ENCODE assay signal across 23 cellular contexts in the genomic region with DNA sequence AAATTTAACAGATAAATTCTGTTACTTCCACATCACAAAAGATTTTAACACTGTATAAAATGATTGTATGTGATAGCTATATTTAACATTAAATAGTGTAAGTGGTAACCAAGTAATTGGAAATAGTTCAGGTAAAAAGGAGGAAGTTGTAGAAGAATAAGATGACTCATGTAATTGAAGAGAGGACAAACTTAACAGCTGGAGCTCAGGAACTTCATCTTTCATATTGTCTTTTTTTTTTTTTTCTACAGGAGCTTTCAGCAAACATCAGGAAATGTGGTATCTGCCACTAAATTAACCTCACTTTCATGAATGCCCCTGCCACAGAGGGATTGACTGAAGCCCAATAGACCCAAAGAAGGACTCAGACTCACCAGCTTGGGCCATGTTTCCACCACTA.
DNase-seq lines count a peak whose midpoint lies in the region; TF ChIP-seq lines count a peak whose summit lies in the region.
"Had no signal": no experiment of that assay in that cellular context is flagged by ENCODE, and none has a peak within 500 bp of the region (broad histone marks: within the 10 kb centered on the region; RNA-seq: fewer than 3 reads in every experiment).

No MANE protein-coding gene starts in this region.

- H3K4me2 ChIP-seq in smooth muscle cell = no peak overlapping the region

- peak overlapping the region; percentile 41 for H3K4me3 Mint-ChIP-seq in MCF 10A (ENCODE audit: unreplicated experiment)
- H3K4me3 Mint-ChIP-seq in endothelial cell (ENCODE audit: unreplicated experiment) = no peak overlapping the region
- H3K4me3 Mint-ChIP-seq: naive thymus-derived CD8-positive, alpha-beta T cell had no signal

- TF ChIP-seq POLR2A in breast epithelium (IDR thresholded peaks at IDR 0.05) = no peak

- no peak for TF ChIP-seq CTCF in MCF 10A (IDR thresholded peaks at IDR 0.05; ENCODE audit: unreplicated experiment)
- TF ChIP-seq CTCF in breast epithelium (IDR thresholded peaks at IDR 0.05) = no peak
- TF ChIP-seq CTCF in smooth muscle cell (IDR thresholded peaks at IDR 0.05; ENCODE audit: borderline replicate concordance, insufficient read depth, poor library complexity, severe bottlenecking) = no peak
- no peak for TF ChIP-seq CTCF in endothelial cell (IDR thresholded peaks at IDR 0.05; ENCODE audit: unreplicated experiment)

- no peaks in the 10 kb centered on the region for H3K9me3 ChIP-seq in breast epithelium
- H3K9me3 ChIP-seq in adipocyte (ENCODE audit: control insufficient read depth, low read length) = no peaks in the 10 kb centered on the region
- H3K9me3 ChIP-seq in smooth muscle cell (replicated peaks; ENCODE audit: low read depth) = no peaks in the 10 kb centered on the region
- H3K9me3 ChIP-seq: BE2C, gastroesophageal sphincter, right lobe of liver, SJSA1 had no signal

- no peaks in the 10 kb centered on the region for H4K20me1 ChIP-seq in smooth muscle cell (ENCODE audit: low read depth)

- CTCF ChIA-PET in MCF 10A (lab: Yijun Ruan, JAX) = interaction anchor here (1.0 to 1.7 kb wide), 4 partner anchors 10 to 67 kb away, joined by 6 to 9 read pairs (median 6); no protein-coding TSS in a partner anchor

- H3K27me3 Mint-ChIP-seq in MCF 10A (ENCODE audit: insufficient read depth, unreplicated experiment) (no peaks in the 10 kb centered on the region), endothelial cell (ENCODE audit: unreplicated experiment) (no peaks in the 10 kb centered on the region)

- POLR2A ChIA-PET in MCF 10A (lab: Yijun Ruan, JAX) = interaction anchor here (0.8 kb wide), 1 partner anchor 9 kb away, joined by 3 read pairs; no protein-coding TSS in a partner anchor

- H3K9me3 Mint-ChIP-seq in MCF 10A (ENCODE audit: unreplicated experiment) = no peaks in the 10 kb centered on the region
- no peaks in the 10 kb centered on the region for H3K9me3 Mint-ChIP-seq in endothelial cell (ENCODE audit: unreplicated experiment)

- H3K9ac ChIP-seq in adipocyte (ENCODE audit: low read length) (peak overlapping the region; percentile 73), smooth muscle cell (ENCODE audit: low read depth) (no peak overlapping the region)

- H3K36me3 ChIP-seq in breast epithelium = no peaks in the 10 kb centered on the region
- H3K36me3 ChIP-seq in adipocyte (ENCODE audit: control insufficient read depth, insufficient read depth, low read length, severe bottlenecking) = no peaks in the 10 kb centered on the region
- no peaks in the 10 kb centered on the region for H3K36me3 ChIP-seq in smooth muscle cell (ENCODE audit: low read depth)
- H3K36me3 ChIP-seq: BE2C, gastroesophageal sphincter, right lobe of liver, SJSA1 had no signal

- DNase-seq in MCF 10A (ENCODE audit: unreplicated experiment) = no peak
- no peak for DNase-seq in breast epithelium (ENCODE audit: low spot score in 2 of 2)
- DNase-seq in NCI-H69 (lab: John Stamatoyannopoulos, UW) = peak; percentile 19
- DNase-seq in adipocyte (ENCODE audit: low read depth) = no peak
- DNase-seq in smooth muscle cell (lab: John Stamatoyannopoulos, UW; ENCODE audit: unreplicated experiment) = no peak
- DNase-seq in endothelial cell (ENCODE audit: low spot score) = no peak
- no peak for DNase-seq in NK-92 treated with Interleukin-12 subunit alpha and Interleukin-12 subunit beta, amount 100 ng/mL, for 24 hours (lab: John Stamatoyannopoulos, UW)
- DNase-seq in NCI-H1417 treated with DMSO at 0.1 percent for 48 hours (lab: John Stamatoyannopoulos, UW) = no peak
- DNase-seq: 8988T; activated CD4-positive, alpha-beta T cell treated with anti-CD3 and anti-CD28 coated beads, Interleukin-2, amount 50 U/mL, for 48 hours; activated T-cell treated with anti-CD3 and anti-CD28 coated beads for 4 hours; amniotic stem cell; BE2C; Calu3; dorsolateral prefrontal cortex; naive thymus-derived CD8-positive, alpha-beta T cell; NCI-H1105 treated with DMSO at 0.1 percent for 48 hours; NCI-H2107; NCI-H524; PC-3; right lobe of liver had no signal

- intact Hi-C loops in MCF 10A (cut with micrococcal nuclease) (no loop called here), breast epithelium (cut with DNase I; ENCODE audit: low total_unique reads) (no loop called here)

- no peaks in the 10 kb centered on the region for H3K36me3 Mint-ChIP-seq in MCF 10A (ENCODE audit: insufficient read depth, unreplicated experiment)
- no peaks in the 10 kb centered on the region for H3K36me3 Mint-ChIP-seq in endothelial cell (ENCODE audit: low read depth, unreplicated experiment)
- H3K36me3 Mint-ChIP-seq: naive thymus-derived CD8-positive, alpha-beta T cell had no signal

- H3K4me3 ChIP-seq in breast epithelium (no peak overlapping the region), adipocyte (ENCODE audit: low read length) (peak overlapping the region; percentile 71), smooth muscle cell (no peak overlapping the region)
- H3K4me3 ChIP-seq: dorsolateral prefrontal cortex, gastroesophageal sphincter, right lobe of liver, SJSA1 had no signal

- peaks cover 6% of the 10 kb centered on the region for H3K4me1 Mint-ChIP-seq in MCF 10A (ENCODE audit: insufficient read depth, unreplicated experiment)
- H3K4me1 Mint-ChIP-seq in endothelial cell (ENCODE audit: unreplicated experiment) = no peaks in the 10 kb centered on the region
- H3K4me1 Mint-ChIP-seq: naive thymus-derived CD8-positive, alpha-beta T cell had no signal

- H3K4me1 ChIP-seq in breast epithelium = no peaks in the 10 kb centered on the region
- H3K4me1 ChIP-seq in adipocyte (ENCODE audit: control insufficient read depth, insufficient read depth, low read length) = peaks cover 15% of the 10 kb centered on the region
- peaks cover 4% of the 10 kb centered on the region for H3K4me1 ChIP-seq in smooth muscle cell (ENCODE audit: low read depth)
- H3K4me1 ChIP-seq: BE2C, gastroesophageal sphincter, right lobe of liver, SJSA1 had no signal

- no TSS peak for BruUV-seq in MCF 10A (replicated peaks; lab: Mats Ljungman, UMichigan)

- H3K27ac Mint-ChIP-seq in MCF 10A (ENCODE audit: low read depth, unreplicated experiment) (peak overlapping the region; percentile 79), endothelial cell (ENCODE audit: unreplicated experiment) (no peak overlapping the region)
- H3K27ac Mint-ChIP-seq: naive thymus-derived CD8-positive, alpha-beta T cell had no signal

- no peaks in the 10 kb centered on the region for H3K27me3 ChIP-seq in breast epithelium
- no peaks in the 10 kb centered on the region for H3K27me3 ChIP-seq in adipocyte (replicated peaks; ENCODE audit: control insufficient read depth, insufficient read depth, low read length)
- no peaks in the 10 kb centered on the region for H3K27me3 ChIP-seq in smooth muscle cell (ENCODE audit: low read depth)
- H3K27me3 ChIP-seq: BE2C, dorsolateral prefrontal cortex, gastroesophageal sphincter, right lobe of liver, SJSA1 had no signal

- H2AFZ ChIP-seq in smooth muscle cell (ENCODE audit: low read depth) = peak overlapping the region; percentile 69

- no peaks in the 10 kb centered on the region for H3K79me2 ChIP-seq in smooth muscle cell (ENCODE audit: low read depth)

- H3F3A ChIP-seq in smooth muscle cell (ENCODE audit: low read depth) = no peaks in the 10 kb centered on the region

- H3K27ac ChIP-seq in breast epithelium = no peak overlapping the region
- no peak overlapping the region for H3K27ac ChIP-seq in smooth muscle cell (ENCODE audit: low read depth)
- H3K27ac ChIP-seq: dorsolateral prefrontal cortex, right lobe of liver, SJSA1 had no signal
